ENCODE assay signal across 33 cellular contexts in genomic region chr1:68143633-68144032, GRCh38.
"Had no signal": no experiment of that assay in that cellular context is flagged by ENCODE, and none has a peak within 500 bp of the region (broad histone marks: within the 10 kb centered on the region; RNA-seq: fewer than 3 reads in every experiment).

No MANE protein-coding gene starts in this region.

- FAIRE-seq: kidney, TTC549 had no signal

- H3K4me3 ChIP-seq: breast epithelium, colonic mucosa, gastrocnemius medialis, lower lobe of right lung, smooth muscle cell, thyroid gland, upper lobe of left lung, vagina had no signal

- H3K9me3 ChIP-seq: breast epithelium, colonic mucosa, gastrocnemius medialis, lower lobe of right lung, thyroid gland, upper lobe of left lung, vagina had no signal

- ATAC-seq: activated CD4-positive, CD25-positive, alpha-beta regulatory T cell treated with anti-CD3 and anti-CD28 coated beads, Interleukin-2, amount 50 U/mL, for 24 hours; activated T-cell treated with anti-CD3 and anti-CD28 coated beads, Interleukin-2, amount 50 U/mL, for 4 hours; activated T-helper 17 cell treated with anti-CD3 and anti-CD28 coated beads, Interleukin-2, amount 50 U/mL, for 72 hours; gastrocnemius medialis; lower lobe of right lung; natural killer cell treated with Interleukin-12 subunit alpha and Interleukin-12 subunit beta and Interleukin-15 and Interleukin-18, amount 100 ng/mL, for 72 hours; sciatic nerve; stimulated activated memory B cell treated with anti-CD40 and anti-IgM and Interleukin-4, amounts not matched to agents 10 μg/mL and 1 μg/mL and 100 μg/mL, for 72 hours; stimulated activated naive CD8-positive, alpha-beta T cell treated with anti-CD3 and anti-CD28 coated beads, Interleukin-15, amount 100 ng/mL, for 72 hours had no signal

- H3K4me1 ChIP-seq: colonic mucosa, vagina had no signal

- H3K36me3 ChIP-seq: breast epithelium, colonic mucosa, gastrocnemius medialis, thyroid gland had no signal

- H3K27me3 ChIP-seq: breast epithelium, colonic mucosa, gastrocnemius medialis, thyroid gland, upper lobe of left lung, vagina had no signal

- DNase-seq: activated CD4-positive, alpha-beta memory T cell treated with anti-CD3 and anti-CD28 coated beads, Interleukin-2, amount 10 ng/mL, durations not matched to agents 7 days and 5 days; activated CD4-positive, alpha-beta T cell treated with anti-CD3 and anti-CD28 coated beads, Interleukin-2, amount 10 ng/mL, durations not matched to agents 7 days and 5 days; activated CD8-positive, alpha-beta memory T cell treated with anti-CD3 and anti-CD28 coated beads, Interleukin-2, amount 50 U/mL, for 48 hours; activated gamma-delta T cell treated with Interleukin-2 at 50 U/mL for 16 hours; activated naive CD4-positive, alpha-beta T cell treated with anti-CD3 and anti-CD28 coated beads, Interleukin-2, amount 50 U/mL, for 16 hours; activated T-cell treated with anti-CD3 and anti-CD28 coated beads, Interleukin-2, amount 50 U/mL, for 4 hours; amniotic stem cell; colonic mucosa; effector memory CD4-positive, alpha-beta T cell; gastrocnemius medialis; hypothalamus; immature natural killer cell; kidney; lower lobe of right lung; mesenchymal stem cell; stimulated activated CD4-positive, alpha-beta T cell treated with anti-CD3 and anti-CD28 coated beads, Interleukin-1b, Interleukin-23, amount 100 ng/mL, for 48 hours; stimulated activated CD4-positive, alpha-beta T cell treated with anti-CD3 and anti-CD28 coated beads, Interleukin-4, amount 100 ng/mL, for 4 hours; stimulated activated CD8-positive, alpha-beta memory T cell treated with anti-CD3 and anti-CD28 coated beads, Interleukin-4, amount 100 ng/mL, for 48 hours; stimulated activated naive CD8-positive, alpha-beta T cell treated with anti-CD3 and anti-CD28 coated beads, Interleukin-15, amount 100 ng/mL, for 72 hours; SW 1271; T-helper 9 cell; thyroid gland; upper lobe of left lung; WERI-Rb-1 had no signal

- H3K27ac ChIP-seq: colonic mucosa, gastrocnemius medialis, lower lobe of right lung, thyroid gland, vagina, WERI-Rb-1 had no signal
